8 cellular contexts compared by ENCODE assay signal in the genomic region with DNA sequence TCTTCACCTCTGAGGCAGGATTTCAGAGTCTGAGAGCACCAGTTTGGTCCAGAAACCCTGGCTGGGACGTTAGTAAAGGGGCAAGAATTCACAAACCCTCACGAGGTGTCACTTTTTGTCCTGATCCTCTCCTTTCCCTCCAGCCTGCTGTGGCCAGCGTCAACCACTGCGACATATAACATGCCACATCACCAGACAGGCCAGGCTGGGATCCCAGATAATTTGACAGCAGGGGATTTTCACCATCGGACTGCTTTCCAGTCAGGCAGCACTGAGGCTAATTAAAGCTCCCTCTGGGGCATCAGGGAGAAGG. TPM values are rescaled to one million over a fixed set of nuclear protein-coding genes. Genes with fewer than 3 reads are reported as not detected.
DNase-seq lines count a peak whose midpoint lies in the region; ATAC-seq and TF ChIP-seq lines count a peak whose summit lies in the region.

No MANE protein-coding gene starts in this region.

- peaks cover 2% of the 10 kb centered on the region for H3K79me2 ChIP-seq in trophoblast cell (ENCODE audit: control insufficient read depth, insufficient read depth, low read length, poor library complexity)

- peak overlapping the region; percentile 82 for H4K91ac ChIP-seq in trophoblast cell (ENCODE audit: low read depth, low read length)

- H2BK5ac ChIP-seq in trophoblast cell (ENCODE audit: low read depth, low read length, poor library complexity), result peak overlapping the region; percentile 34

- H3K9me3 ChIP-seq in ES-I3 (ENCODE audit: control insufficient read depth, insufficient read depth, low read length) (no peaks in the 10 kb centered on the region), trophoblast cell (ENCODE audit: insufficient read depth, low read depth, low read length) (no peaks in the 10 kb centered on the region)

- peak overlapping the region; percentile 33 for H3K14ac ChIP-seq in trophoblast cell (ENCODE audit: low read length)

- H3K79me1 ChIP-seq in trophoblast cell (ENCODE audit: low read length), result peaks cover 7% of the 10 kb centered on the region

- H3K4me2 ChIP-seq in trophoblast cell (ENCODE audit: low read length), result peak overlapping the region; percentile 84

- WGBS in trophoblast cell (ENCODE audit: extremely low coverage, insufficient coverage, insufficient read length), result no CpG with 5 or more reads among the region's 5 CpGs

- no peak overlapping the region for H3K4ac ChIP-seq in trophoblast cell (ENCODE audit: low read depth, low read length)

- no peaks in the 10 kb centered on the region; the same call in 1 of the 2 replicates for H3K4me1 ChIP-seq in ES-I3 (ENCODE audit: insufficient read depth, low read length)
- peaks cover 2 to 10% of the 10 kb centered on the region in 2 experiments for H3K4me1 ChIP-seq in trophoblast cell (ENCODE audit: control insufficient read depth in 1 of 2, insufficient read depth in 2 of 2, low read length in 2 of 2)

- H3K36me3 ChIP-seq in ES-I3 (ENCODE audit: insufficient read depth, low read length) (no peaks in the 10 kb centered on the region), trophoblast cell (ENCODE audit: control insufficient read depth in 1 of 2, insufficient read depth in 2 of 2, low read length in 2 of 2) (no peaks in the 10 kb centered on the region)

- H2AK5ac ChIP-seq in trophoblast cell (ENCODE audit: low read length), result peak overlapping the region; percentile 64

- TF ChIP-seq CTCF in VCaP (conservative IDR thresholded peaks at IDR 0.05), result no peak
- TF ChIP-seq CTCF in fibroblast of the aortic adventitia (IDR thresholded peaks at IDR 0.05; ENCODE audit: insufficient read depth, low read length), result no peak

- no peak overlapping the region for H3K23ac ChIP-seq in trophoblast cell (ENCODE audit: low read length)

- peak overlapping the region; percentile 72 for H2BK12ac ChIP-seq in trophoblast cell (ENCODE audit: low read length)

- H3K4me3 ChIP-seq in fibroblast of the aortic adventitia (ENCODE audit: low read depth, low read length), result peak overlapping the region; percentile 68
- H3K4me3 ChIP-seq in trophoblast cell (ENCODE audit: low read depth, low read length), result peak overlapping the region; percentile 50

- peak overlapping the region; percentile 13 for H3K18ac ChIP-seq in trophoblast cell (ENCODE audit: low read length)

- H3K27ac ChIP-seq in VCaP (peak overlapping the region; percentile 74), trophoblast cell (ENCODE audit: low read depth, low read length) (peak overlapping the region; percentile 13)

- ATAC-seq in HG03565 (IDR thresholded peaks at IDR 0.05; ENCODE audit: unreplicated experiment), result no peak
- no peak for ATAC-seq in HG03045 (IDR thresholded peaks at IDR 0.05; ENCODE audit: unreplicated experiment)

- H2AFZ ChIP-seq in trophoblast cell (ENCODE audit: insufficient read depth, low read length, poor library complexity), result peak overlapping the region; percentile 88

- DNase-seq in fibroblast of the aortic adventitia (ENCODE audit: low read depth), result no peak
- DNase-seq in trophoblast cell, result no peak
- DNase-seq in AG08395 (ENCODE audit: low spot score), result no peak
- no peak for DNase-seq in NCI-H2107 (lab: John Stamatoyannopoulos, UW)

- H4K12ac ChIP-seq in trophoblast cell (ENCODE audit: low read depth, low read length), result peak overlapping the region; percentile 59

- peak overlapping the region; percentile 88 for H4K8ac ChIP-seq in trophoblast cell (ENCODE audit: low read depth, low read length)

- H3K9ac ChIP-seq in ES-I3 (ENCODE audit: low read depth, low read length) (peak overlapping the region; percentile 51), trophoblast cell (ENCODE audit: low read length) (peak overlapping the region; percentile 83)

- H3K27me3 ChIP-seq in trophoblast cell (ENCODE audit: insufficient read depth, low read length), result no peaks in the 10 kb centered on the region

- H2BK120ac ChIP-seq in trophoblast cell (ENCODE audit: insufficient read depth, low read length, poor library complexity), result peak overlapping the region; percentile 19

RNA-seq across cellular contexts. Expression of gene RBFOX2, which starts 36.8 kb away (rescaled TPM):
- 85.8 and 187 TPM in 2 replicates for total RNA-seq in fibroblast of the aortic adventitia (ENCODE audit: low replicate concordance)
- polyA plus RNA-seq in trophoblast cell (2013), result 91.2 and 98.7 TPM in 2 replicates
